ENCODE assay signal across 15 cellular contexts in genomic region chr16:52573365-52574104, GRCh38. TPM values are rescaled to one million over a fixed set of nuclear protein-coding genes. Genes with fewer than 3 reads are reported as not detected.
DNase-seq lines count a peak whose midpoint lies in the region; ATAC-seq, FAIRE-seq and TF ChIP-seq lines count a peak whose summit lies in the region.
"Had no signal": no experiment of that assay in that cellular context is flagged by ENCODE, and none has a peak within 500 bp of the region (broad histone marks: within the 10 kb centered on the region; RNA-seq: fewer than 3 reads in every experiment).

No MANE protein-coding gene starts in this region.

- FAIRE-seq in GM19239 (lab: Jason Lieb, UNC), result peak; percentile 72
- FAIRE-seq: TTC549 had no signal

- H3K27ac ChIP-seq in BLaER1 treated with 17β-estradiol and CSF1 and Interleukin-3, amounts not matched to agents 10 nM and 100 nM, result no peak overlapping the region; a peak in 2 of 22 replicates
- H3K27ac ChIP-seq in uterus, result no peak overlapping the region
- H3K27ac ChIP-seq: cardiac muscle cell, esophagus muscularis mucosa, GM23248 had no signal

- H3K27me3 ChIP-seq in BLaER1 treated with 17β-estradiol and CSF1 and Interleukin-3, amounts not matched to agents 10 nM and 100 nM, result no peaks in the 10 kb centered on the region
- no peaks in the 10 kb centered on the region for H3K27me3 ChIP-seq in uterus
- H3K27me3 ChIP-seq: esophagus muscularis mucosa had no signal

- H3K27ac Mint-ChIP-seq in stimulated activated memory B cell treated with anti-CD40 and anti-IgM and Interleukin-4, amounts not matched to agents 10 μg/mL and 1 μg/mL and 100 μg/mL, for 72 hours, result no peak overlapping the region
- H3K27ac Mint-ChIP-seq: B cell had no signal

- H3K27me3 Mint-ChIP-seq in stimulated activated memory B cell treated with anti-CD40 and anti-IgM and Interleukin-4, amounts not matched to agents 10 μg/mL and 1 μg/mL and 100 μg/mL, for 72 hours, result no peaks in the 10 kb centered on the region
- H3K27me3 Mint-ChIP-seq: B cell had no signal

- DNase-seq in GM19239 (ENCODE audit: insufficient read length, low spot score), result peak; percentile 7
- DNase-seq in epithelial cell of proximal tubule (ENCODE audit: low read depth), result peak; percentile 30
- no peak for DNase-seq in uterus
- DNase-seq in GM10266 (ENCODE audit: extremely low spot score), result no peak
- DNase-seq: GM23248, NCI-H1694 treated with DMSO at 0.1 percent for 48 hours, retina had no signal

- H4K20me1 ChIP-seq in BLaER1 treated with 17β-estradiol and CSF1 and Interleukin-3, amounts not matched to agents 10 nM and 100 nM, result no peaks in the 10 kb centered on the region

- H3K9ac ChIP-seq in BLaER1 treated with 17β-estradiol and CSF1 and Interleukin-3, amounts not matched to agents 10 nM and 100 nM, result no peak overlapping the region
- H3K9ac ChIP-seq: GM23248 had no signal

- peak overlapping the region in 7 of 11 experiments; percentile 9 to 68 (median 61); a peak in 12 of 22 replicates for H3K4me2 ChIP-seq in BLaER1 treated with 17β-estradiol and CSF1 and Interleukin-3, amounts not matched to agents 10 nM and 100 nM

- no peaks in the 10 kb centered on the region for H3K36me3 ChIP-seq in BLaER1 treated with 17β-estradiol and CSF1 and Interleukin-3, amounts not matched to agents 10 nM and 100 nM
- H3K36me3 ChIP-seq in uterus, result no peaks in the 10 kb centered on the region
- H3K36me3 ChIP-seq: cardiac muscle cell, esophagus muscularis mucosa had no signal

- no peaks in the 10 kb centered on the region for H3K4me1 Mint-ChIP-seq in stimulated activated memory B cell treated with anti-CD40 and anti-IgM and Interleukin-4, amounts not matched to agents 10 μg/mL and 1 μg/mL and 100 μg/mL, for 72 hours
- H3K4me1 Mint-ChIP-seq: B cell had no signal

- H3K4me3 ChIP-seq in BLaER1 treated with 17β-estradiol and CSF1 and Interleukin-3, amounts not matched to agents 10 nM and 100 nM, result no peak overlapping the region
- H3K4me3 ChIP-seq in epithelial cell of proximal tubule (ENCODE audit: low read depth, low read length), result no peak overlapping the region
- no peak overlapping the region for H3K4me3 ChIP-seq in uterus
- H3K4me3 ChIP-seq: cardiac muscle cell, esophagus muscularis mucosa, GM23248 had no signal

- TF ChIP-seq POLR2A in uterus (IDR thresholded peaks at IDR 0.05), result no peak

- peak; percentile 85 for ATAC-seq in HG03135 (IDR thresholded peaks at IDR 0.05; ENCODE audit: unreplicated experiment)
- no peak for ATAC-seq in stimulated activated memory B cell treated with anti-CD40 and anti-IgM and Interleukin-4, amounts not matched to agents 10 μg/mL and 1 μg/mL and 100 μg/mL, for 72 hours
- ATAC-seq in GM19351 (IDR thresholded peaks at IDR 0.05; ENCODE audit: unreplicated experiment), result no peak

- TF ChIP-seq CTCF in epithelial cell of proximal tubule (conservative IDR thresholded peaks at IDR 0.05; ENCODE audit: low read depth, low read length), result no peak
- no peak for TF ChIP-seq CTCF in uterus (IDR thresholded peaks at IDR 0.05)
- TF ChIP-seq CTCF in GM10266 (IDR thresholded peaks at IDR 0.05; ENCODE audit: control insufficient read depth, insufficient read depth, low read depth, missing control alignments), result no peak

- intact Hi-C loops in uterus (cut with DNase I; ENCODE audit: low total_unique reads), result no loop called here

- peaks cover 12 to 37% (median 26%) of the 10 kb centered on the region in 10 experiments; a peak in 19 of 20 replicates for H3K4me1 ChIP-seq in BLaER1 treated with 17β-estradiol and CSF1 and Interleukin-3, amounts not matched to agents 10 nM and 100 nM
- no peaks in the 10 kb centered on the region for H3K4me1 ChIP-seq in uterus
- H3K4me1 ChIP-seq: esophagus muscularis mucosa had no signal

- H3K4me3 Mint-ChIP-seq in stimulated activated memory B cell treated with anti-CD40 and anti-IgM and Interleukin-4, amounts not matched to agents 10 μg/mL and 1 μg/mL and 100 μg/mL, for 72 hours, result no peak overlapping the region
- H3K4me3 Mint-ChIP-seq: B cell had no signal

- no peaks in the 10 kb centered on the region for H3K36me3 Mint-ChIP-seq in stimulated activated memory B cell treated with anti-CD40 and anti-IgM and Interleukin-4, amounts not matched to agents 10 μg/mL and 1 μg/mL and 100 μg/mL, for 72 hours

- peaks cover 9% of the 10 kb centered on the region for H3K9me3 Mint-ChIP-seq in stimulated activated memory B cell treated with anti-CD40 and anti-IgM and Interleukin-4, amounts not matched to agents 10 μg/mL and 1 μg/mL and 100 μg/mL, for 72 hours

- H3K9me3 ChIP-seq in BLaER1 treated with 17β-estradiol and CSF1 and Interleukin-3, amounts not matched to agents 10 nM and 100 nM (replicated peaks in 1 of 11), result peaks cover 3 to 14% (median 8%) of the 10 kb centered on the region in 11 experiments; a peak in 12 of 22 replicates
- no peaks in the 10 kb centered on the region for H3K9me3 ChIP-seq in uterus
- H3K9me3 ChIP-seq: esophagus muscularis mucosa had no signal

RNA-seq across cellular contexts. Expression of gene TOX3, which starts 26.6 kb away (rescaled TPM):
- total RNA-seq in epithelial cell of proximal tubule (5.5 and 10.5 TPM in 2 replicates), uterus (1 to 10 TPM in 1 of 4 donors, under 1 TPM in 1, not detected in 2; 0.55 to 1.2 TPM)
- total RNA-seq: B cell, GM23248 had no signal

Comparison
In these comparisons a context has a peak if more than half of its experiments do, and no peak if none do; other contexts are left out.
1. DNase-seq: peak in GM19239 (single experiment) and epithelial cell of proximal tubule (single experiment); none in uterus (0 of 2) and GM10266 (single experiment).